In the genomic region with DNA sequence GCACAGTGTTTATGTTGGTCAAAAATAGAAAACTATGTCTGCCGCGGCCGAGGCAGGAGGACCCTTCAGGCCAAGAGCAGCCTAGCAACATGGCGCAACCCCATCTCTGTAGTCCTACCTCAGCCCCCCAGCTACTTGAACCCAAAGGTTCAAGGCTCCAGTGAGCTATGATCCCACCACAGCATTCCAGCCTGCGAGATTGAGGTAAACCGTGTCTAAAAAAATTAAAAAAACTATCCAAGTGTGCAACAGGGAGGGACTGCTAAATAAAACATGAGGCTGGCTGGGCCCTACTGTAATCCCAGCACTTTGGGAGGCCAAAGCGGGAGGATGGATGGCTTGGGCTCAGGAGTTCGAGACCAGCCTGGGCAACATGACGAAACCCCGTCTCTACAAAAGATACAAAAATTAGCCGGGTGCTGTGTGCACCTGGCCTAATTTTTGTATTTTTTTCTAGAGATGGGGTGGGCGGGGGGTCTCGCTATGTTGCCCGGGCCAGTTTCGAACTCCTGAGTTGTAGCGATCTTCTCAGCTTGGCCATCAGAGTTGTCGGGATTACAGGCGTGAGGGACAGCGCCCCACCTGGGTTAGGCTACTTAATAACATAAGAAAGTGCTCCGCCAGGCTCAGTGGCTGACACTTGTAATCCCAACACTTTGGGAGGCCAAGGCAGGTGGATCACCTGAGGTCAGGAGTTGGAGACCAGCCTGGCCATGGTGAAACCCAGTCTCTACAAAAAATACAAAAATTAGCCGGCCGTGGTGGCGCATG, we compare ENCODE assay signal across 8 cellular contexts.
A peak's percentile ranks its signal among the peaks of the same experiment; 100 is the strongest.
DNase-seq lines count a peak whose midpoint lies in the region; ATAC-seq and TF ChIP-seq lines count a peak whose summit lies in the region.
"Not testable (repeated sequence)": the region's sequence is repeated elsewhere in the genome, so short reads cannot be mapped to it uniquely, and the experiment has no call there.

No MANE protein-coding gene starts in this region.

- TF ChIP-seq POLR2A in heart left ventricle (IDR thresholded peaks at IDR 0.05); spleen (IDR thresholded peaks at IDR 0.05): not testable (repeated sequence)

- peak overlapping the region; percentile 100 for H3K27ac Mint-ChIP-seq in activated naive CD4-positive, alpha-beta T cell treated with anti-CD3 and anti-CD28 coated beads, Interleukin-2, amount 10 ng/mL, durations not matched to agents 7 days and 5 days
- H3K27ac Mint-ChIP-seq in dendritic cell treated with granulocyte-macrophage colony-stimulating factor and Interleukin-4, amounts not matched to agents 40 ng/mL and 50 ng/mL, for 4 days, result peak overlapping the region; percentile 97

- H3K4me3 ChIP-seq in GM12865 (ENCODE audit: low read depth, low read length), result peak overlapping the region; percentile 67
- peak overlapping the region; percentile 45 to 61 for H3K4me3 ChIP-seq in Panc1 (ENCODE audit: low read depth in 2 of 2, low read length in 2 of 2)
- peak overlapping the region in 11 of 12 donors; percentile 35 to 73 (median 60) for H3K4me3 ChIP-seq in heart left ventricle
- peak overlapping the region; percentile 13 to 72 for H3K4me3 ChIP-seq in muscle layer of colon (ENCODE audit: low read depth in 1 of 2, low read length in 2 of 2)
- H3K4me3 ChIP-seq in spleen, result peak overlapping the region; percentile 9 to 75 (median 34)

- 72 to 76% (median 74%) methylated on average over 23 of the region's 23 CpGs for WGBS in heart left ventricle, 4 donors
- WGBS in spleen, 5 donors, result 69 to 75% (median 73%) methylated on average over 20 to 23 of the region's 23 CpGs

- ATAC-seq in Panc1, heart left ventricle: not testable (repeated sequence)

- not testable (repeated sequence) for H3K36me3 Mint-ChIP-seq in activated naive CD4-positive, alpha-beta T cell treated with anti-CD3 and anti-CD28 coated beads, Interleukin-2, amount 10 ng/mL, durations not matched to agents 7 days and 5 days; dendritic cell treated with granulocyte-macrophage colony-stimulating factor and Interleukin-4, amounts not matched to agents 40 ng/mL and 50 ng/mL, for 4 days (ENCODE audit: low read depth)

- in situ Hi-C loops in Panc1 (cut with HindIII; ENCODE audit: low pct_unique_long_range_greater_than_20kb, low sequenced_read_pairs), result not testable (repeated sequence)

- CTCF ChIA-PET in Panc1 (lab: Charles Lee), result not testable (repeated sequence)
- CTCF ChIA-PET in activated naive CD4-positive, alpha-beta T cell treated with anti-CD3 and anti-CD28 coated beads, Interleukin-2, amount 10 ng/mL, durations not matched to agents 7 days and 5 days (lab: Charles Lee), result interaction anchor here (2.0 kb wide), 1 partner anchor 427 kb away, joined by 6 read pairs; a partner anchor contains a TSS

- not testable (repeated sequence) for TF ChIP-seq CTCF in GM12865 (IDR thresholded peaks at IDR 0.05; ENCODE audit: insufficient read depth, low read depth, low read length, missing control alignments); Panc1 (IDR thresholded peaks at IDR 0.05); heart left ventricle (IDR thresholded peaks at IDR 0.05)
- peak in 2 of 11 experiments; percentile 12 to 37 for TF ChIP-seq CTCF in spleen (IDR thresholded peaks at IDR 0.05 in 8 of 11, conservative IDR thresholded peaks at IDR 0.05 in 3 of 11)

- not testable (repeated sequence) for H3K4me1 ChIP-seq in Panc1 (ENCODE audit: control insufficient read depth, insufficient read depth, low read length); muscle layer of colon (ENCODE audit: insufficient read depth, low read length)
- H3K4me1 ChIP-seq in heart left ventricle (peaks cover 0 to 19% (median 0%) of the 10 kb centered on the region in 12 donors), spleen (peaks cover 0 to 15% (median 0%) of the 10 kb centered on the region in 6 donors)

- H3K9ac ChIP-seq in muscle layer of colon (ENCODE audit: low read length), result not testable (repeated sequence)

- DNase-seq in A172 (ENCODE audit: low spot score), result peak; percentile 4
- peak; percentile 16 for DNase-seq in GM12865 (ENCODE audit: low read depth)
- not testable (repeated sequence) for DNase-seq in Panc1 (ENCODE audit: low read depth, low spot score); activated naive CD4-positive, alpha-beta T cell treated with anti-CD3 and anti-CD28 coated beads, Interleukin-2, amount 10 ng/mL, durations not matched to agents 7 days and 5 days
- peak in 1 of 5 donors; percentile 22 for DNase-seq in heart left ventricle
- peak; percentile 74 for DNase-seq in spleen

- not testable (repeated sequence) for H3K36me3 ChIP-seq in Panc1 (ENCODE audit: control insufficient read depth, insufficient read depth, low read length); heart left ventricle; muscle layer of colon (ENCODE audit: insufficient read depth, low read length); spleen

- peak overlapping the region; percentile 68 for H3K27ac ChIP-seq in Panc1 (ENCODE audit: low read length)
- H3K27ac ChIP-seq in heart left ventricle, result peak overlapping the region; percentile 83 to 96 (median 94)
- H3K27ac ChIP-seq in muscle layer of colon (ENCODE audit: low read depth, low read length), result peak overlapping the region; percentile 80
- peak overlapping the region; percentile 84 to 96 (median 90) for H3K27ac ChIP-seq in spleen

- peaks cover 17% of the 10 kb centered on the region for H3K4me1 Mint-ChIP-seq in activated naive CD4-positive, alpha-beta T cell treated with anti-CD3 and anti-CD28 coated beads, Interleukin-2, amount 10 ng/mL, durations not matched to agents 7 days and 5 days
- H3K4me1 Mint-ChIP-seq in dendritic cell treated with granulocyte-macrophage colony-stimulating factor and Interleukin-4, amounts not matched to agents 40 ng/mL and 50 ng/mL, for 4 days (ENCODE audit: low read depth), result not testable (repeated sequence)

- not testable (repeated sequence) for H3K27me3 ChIP-seq in Panc1 (ENCODE audit: control insufficient read depth, insufficient read depth, low read length); heart left ventricle; muscle layer of colon (ENCODE audit: control insufficient read depth in 1 of 2, insufficient read depth in 2 of 2, low read length in 2 of 2); spleen (replicated peaks in 1 of 7)

- BruUV-seq in Panc1 (replicated peaks; lab: Mats Ljungman, UMichigan), result TSS peak; percentile 83

- peak overlapping the region; percentile 87 for H3K4me3 Mint-ChIP-seq in activated naive CD4-positive, alpha-beta T cell treated with anti-CD3 and anti-CD28 coated beads, Interleukin-2, amount 10 ng/mL, durations not matched to agents 7 days and 5 days
- H3K4me3 Mint-ChIP-seq in dendritic cell treated with granulocyte-macrophage colony-stimulating factor and Interleukin-4, amounts not matched to agents 40 ng/mL and 50 ng/mL, for 4 days, result peak overlapping the region; percentile 75

- intact Hi-C loops in Panc1 (cut with micrococcal nuclease; ENCODE audit: unreplicated experiment); dendritic cell treated with granulocyte-macrophage colony-stimulating factor and Interleukin-4, amounts not matched to agents 40 ng/mL and 50 ng/mL, for 4 days (cut with micrococcal nuclease); heart left ventricle (cut with DNase I); spleen (cut with DNase I; ENCODE audit: low total_unique reads): not testable (repeated sequence)

- not testable (repeated sequence) for H3K27me3 Mint-ChIP-seq in activated naive CD4-positive, alpha-beta T cell treated with anti-CD3 and anti-CD28 coated beads, Interleukin-2, amount 10 ng/mL, durations not matched to agents 7 days and 5 days; dendritic cell treated with granulocyte-macrophage colony-stimulating factor and Interleukin-4, amounts not matched to agents 40 ng/mL and 50 ng/mL, for 4 days

- not testable (repeated sequence) for H3K9me3 ChIP-seq in Panc1 (ENCODE audit: control insufficient read depth, insufficient read depth, low read depth, low read length); heart left ventricle; muscle layer of colon (ENCODE audit: low read length); spleen

- POLR2A ChIA-PET in Panc1 (lab: Charles Lee), result not testable (repeated sequence)

- H3K9me3 Mint-ChIP-seq in activated naive CD4-positive, alpha-beta T cell treated with anti-CD3 and anti-CD28 coated beads, Interleukin-2, amount 10 ng/mL, durations not matched to agents 7 days and 5 days; dendritic cell treated with granulocyte-macrophage colony-stimulating factor and Interleukin-4, amounts not matched to agents 40 ng/mL and 50 ng/mL, for 4 days: not testable (repeated sequence)
